In genomic region chr3:79086514-79086913, GRCh38 we compare ENCODE assay signal across 8 cellular contexts.
A peak's percentile ranks its signal among the peaks of the same experiment; 100 is the strongest.
DNase-seq lines count a peak whose midpoint lies in the region; ATAC-seq, FAIRE-seq and TF ChIP-seq lines count a peak whose summit lies in the region.

No MANE protein-coding gene starts in this region.

- H3K4me1 ChIP-seq in right cardiac atrium (ENCODE audit: control insufficient read depth, insufficient read depth, low read length) (no peaks in the 10 kb centered on the region), H1 (replicated peaks in 1 of 4; ENCODE audit: control insufficient read depth in 3 of 4, insufficient read depth in 4 of 4, low read length in 3 of 4) (peaks cover 0 to 4% (median 2%) of the 10 kb centered on the region in 4 experiments; a peak in 2 of 7 replicates), mucosa of descending colon (ENCODE audit: low read depth) (no peaks in the 10 kb centered on the region)

- no peaks in the 10 kb centered on the region for H3K27me3 ChIP-seq in right cardiac atrium (ENCODE audit: control insufficient read depth, insufficient read depth)
- H3K27me3 ChIP-seq in H1 (replicated peaks in 1 of 4; ENCODE audit: control insufficient read depth in 3 of 4, extremely low read depth in 1 of 4, insufficient read depth in 3 of 4, low read length in 3 of 4) = no peaks in the 10 kb centered on the region

- no peak overlapping the region for H4K5ac ChIP-seq in H1 (ENCODE audit: insufficient read length, low read depth, low read length)

- H2BK15ac ChIP-seq in H1 (ENCODE audit: low read length) = no peak overlapping the region

- no peak overlapping the region for H3K4me3 ChIP-seq in right cardiac atrium (ENCODE audit: low read length)
- H3K4me3 ChIP-seq in H1 (ENCODE audit: extremely low read depth in 1 of 4, insufficient read depth in 2 of 4, low read depth in 3 of 4, low read length in 4 of 4) = no peak overlapping the region
- H3K4me3 ChIP-seq in mucosa of descending colon = no peak overlapping the region

- 3% methylated on average over 6 of the region's 6 CpGs for WGBS in right cardiac atrium
- 17% methylated on average over 6 of the region's 6 CpGs; no CpG with 5 or more reads in 1 of the 2 experiments for WGBS in H1 (ENCODE audit: extremely low coverage in 1 of 2, insufficient coverage in 1 of 2, insufficient read length in 1 of 2, insufficient replicate concordance in 2 of 2, low coverage in 1 of 2, low lambda C conversion rate in 2 of 2, missing lambda C conversion rate in 1 of 2), 2 experiments

- H2BK20ac ChIP-seq in H1 (ENCODE audit: low read length) = no peak overlapping the region

- no peaks in the 10 kb centered on the region for H3K79me2 ChIP-seq in H1 (ENCODE audit: control insufficient read depth in 1 of 2, insufficient read depth in 2 of 2, low read length in 2 of 2)

- TF ChIP-seq CTCF in H1 (IDR thresholded peaks at IDR 0.05; ENCODE audit: control extremely low read depth in 1 of 3, insufficient read depth in 1 of 3, low read depth in 1 of 3, low read length in 3 of 3) = peak in 2 of 3 experiments; percentile 71 to 75; a peak in 3 of 4 replicates
- TF ChIP-seq CTCF in mucosa of descending colon (IDR thresholded peaks at IDR 0.05) = peak; percentile 41

- no peak overlapping the region for H3K4me2 ChIP-seq in H1 (ENCODE audit: insufficient read depth in 1 of 2, low read depth in 2 of 2, low read length in 2 of 2)

- H4K8ac ChIP-seq in H1 (ENCODE audit: extremely low read depth, insufficient read depth, low read length) = no peak overlapping the region

- ATAC-seq in Right ventricle myocardium superior (ENCODE audit: poor library complexity) (peak; percentile 49), right cardiac atrium (no peak), mucosa of descending colon (peak; percentile 57), GM19467 (IDR thresholded peaks at IDR 0.05; ENCODE audit: unreplicated experiment) (no peak)

- CTCF ChIA-PET in H1 (lab: Charles Lee; ENCODE audit: partially characterized antibody) = interaction anchor here (0.5 to 6.9 kb wide), 46 partner anchors 8 to 433 kb away, joined by 3 to 83 read pairs (median 4); no protein-coding TSS in a partner anchor

- H2AK5ac ChIP-seq in H1 (ENCODE audit: low read depth, low read length) = no peak overlapping the region

- no peak for TF ChIP-seq POLR2A in H1 (IDR thresholded peaks at IDR 0.05; ENCODE audit: control extremely low read depth in 1 of 2, low read depth in 2 of 2, low read length in 2 of 2)

- no peak overlapping the region for H3K23ac ChIP-seq in H1 (ENCODE audit: insufficient read length)

- H3K9me3 ChIP-seq in right cardiac atrium (ENCODE audit: control insufficient read depth, low read length) (no peaks in the 10 kb centered on the region), H1 (ENCODE audit: insufficient read depth in 2 of 2, low read depth in 1 of 2, low read length in 1 of 2) (no peaks in the 10 kb centered on the region), mucosa of descending colon (no peaks in the 10 kb centered on the region)

- POLR2A ChIA-PET in H1 (lab: Charles Lee; ENCODE audit: partially characterized antibody) = no interaction called here

- no peak overlapping the region for H2BK5ac ChIP-seq in H1 (ENCODE audit: low read depth, low read length)

- no peak overlapping the region for H3K18ac ChIP-seq in H1 (ENCODE audit: extremely low read depth, low read length)

- H4K91ac ChIP-seq in H1 (replicated peaks; ENCODE audit: insufficient read length, low read length) = no peak overlapping the region

- no peak overlapping the region for H3K4ac ChIP-seq in H1 (replicated peaks; ENCODE audit: insufficient read length, low read depth, low read length)

- TF ChIP-seq EP300 in H1 (IDR thresholded peaks at IDR 0.05; ENCODE audit: borderline replicate concordance in 1 of 2, low read depth in 2 of 2, low read length in 2 of 2) = no peak

- no peaks in the 10 kb centered on the region for H4K20me1 ChIP-seq in H1 (replicated peaks in 1 of 2; ENCODE audit: control insufficient read depth in 1 of 2, insufficient read depth in 2 of 2, low read length in 2 of 2)

- H3K36me3 ChIP-seq in H1 (ENCODE audit: control insufficient read depth in 2 of 4, insufficient read depth in 4 of 4, low read length in 3 of 4) (no peaks in the 10 kb centered on the region), mucosa of descending colon (ENCODE audit: low read depth) (no peaks in the 10 kb centered on the region)

- H3K14ac ChIP-seq in H1 (ENCODE audit: insufficient read length) = no peak overlapping the region

- intact Hi-C loops in Right ventricle myocardium superior (cut with DNase I) (loop anchor here (10.0 kb wide), 1 partner anchor 278 kb away; no protein-coding TSS in a partner anchor), right cardiac atrium (cut with DNase I) (loop anchor here (5.0 to 10.0 kb wide), 3 partner anchors 276 to 408 kb away; no protein-coding TSS in a partner anchor), mucosa of descending colon (cut with DNase I, micrococcal nuclease) (loop anchor here (10.0 kb wide), 1 partner anchor 278 kb away; no protein-coding TSS in a partner anchor)

- H3K56ac ChIP-seq in H1 (replicated peaks; ENCODE audit: insufficient read length, low read depth, low read length) = no peak overlapping the region

- H3K23me2 ChIP-seq in H1 (ENCODE audit: low read depth, low read length) = no peaks in the 10 kb centered on the region

- FAIRE-seq in H1 (lab: Jason Lieb, UNC) = peak; percentile 86

- H2BK120ac ChIP-seq in H1 (replicated peaks; ENCODE audit: low read depth, low read length) = no peak overlapping the region

- peak; percentile 76 to 79 for TF ChIP-seq RAD21 in H1 (IDR thresholded peaks at IDR 0.05 in 1 of 2, conservative IDR thresholded peaks at IDR 0.05 in 1 of 2; ENCODE audit: low read depth in 2 of 2, low read length in 2 of 2)

- H3K79me1 ChIP-seq in H1 (ENCODE audit: low read depth, low read length) = no peaks in the 10 kb centered on the region

- no peak overlapping the region for H2BK12ac ChIP-seq in H1 (ENCODE audit: low read depth, low read length)

- H3K27ac ChIP-seq in right cardiac atrium (ENCODE audit: low read length) (no peak overlapping the region), H1 (ENCODE audit: low read depth, low read length) (no peak overlapping the region)

- DNase-seq in Right ventricle myocardium superior (no peak), right cardiac atrium (no peak), H4 (ENCODE audit: low spot score) (peak; percentile 30), Kasumi-1 (lab: John Stamatoyannopoulos, UW) (peak; percentile 85 to 92), SHP77 treated with DMSO at 0.1 percent for 48 hours (lab: John Stamatoyannopoulos, UW) (peak; percentile 65), H1 (ENCODE audit: low read depth in 1 of 2, low spot score in 2 of 2) (peak; percentile 5 to 63), mucosa of descending colon (peak in 1 of 3 donors; percentile 66)

- H2AFZ ChIP-seq in H1 (ENCODE audit: low read length) = no peak overlapping the region

- no peak overlapping the region for H3K9ac ChIP-seq in H1 (replicated peaks in 1 of 4; ENCODE audit: extremely low read depth in 1 of 4, low read depth in 3 of 4, low read length in 3 of 4)

TF ChIP-seq in H1, 55 proteins besides CTCF, POLR2A, EP300 and RAD21:
- no peak for TF ChIP-seq TBP (IDR thresholded peaks at IDR 0.05; ENCODE audit: low read depth, low read length)
- peak; percentile 23; the same call in 1 of the 2 replicates for TF ChIP-seq TEAD4 (IDR thresholded peaks at IDR 0.05; ENCODE audit: low read depth, low read length)
- TF ChIP-seq HDAC2 (IDR thresholded peaks at IDR 0.05; ENCODE audit: borderline replicate concordance in 1 of 2, low read depth in 2 of 2, low read length in 2 of 2) = peak in 1 of 2 experiments; percentile 28; a peak in 1 of 4 replicates

Comparison
In these comparisons a context has a peak if more than half of its experiments do, and no peak if none do; other contexts are left out.
1. ATAC-seq: peak in Right ventricle myocardium superior (single experiment) and mucosa of descending colon (single experiment); none in right cardiac atrium (0 of 2) and GM19467 (single experiment).
2. DNase-seq: peak in H4 (single experiment), Kasumi-1 (2 of 2), SHP77 treated with DMSO at 0.1 percent for 48 hours (single experiment) and H1 (2 of 2); none in Right ventricle myocardium superior (single experiment) and right cardiac atrium (0 of 3).